Comparison of ENCODE assay signal across 23 cellular contexts in the genomic region with DNA sequence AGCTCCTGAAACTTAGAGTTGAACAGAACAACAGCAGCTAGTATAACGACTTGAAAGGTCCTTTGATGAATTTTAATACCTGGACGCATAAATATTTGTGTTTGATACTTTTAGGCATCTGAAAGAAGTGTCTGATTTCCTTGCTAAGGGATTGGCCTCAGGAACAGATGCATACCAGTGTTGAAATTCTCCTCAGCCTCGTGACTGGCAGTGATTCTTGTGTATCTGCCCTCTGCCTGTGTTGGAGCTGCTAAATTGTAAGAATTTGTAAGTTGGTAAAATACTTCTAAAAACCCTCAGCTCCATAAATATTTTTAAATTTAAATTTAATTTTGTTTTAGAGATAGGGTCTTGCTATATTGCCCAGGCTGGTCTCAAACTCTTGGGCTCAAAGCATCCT. TPM values are rescaled to one million over a fixed set of nuclear protein-coding genes. Genes with fewer than 3 reads are reported as not detected.
"Had no signal": no experiment of that assay in that cellular context is flagged by ENCODE, and none has a peak within 500 bp of the region (broad histone marks: within the 10 kb centered on the region; RNA-seq: fewer than 3 reads in every experiment).

No MANE protein-coding gene starts in this region.

- H3K27me3 ChIP-seq: cardiac muscle cell, gastroesophageal sphincter, heart left ventricle, left lung had no signal

- H3K27ac ChIP-seq: cardiac muscle cell, gastroesophageal sphincter, heart left ventricle, left lung had no signal

- H3K9me3 ChIP-seq: gastroesophageal sphincter, heart left ventricle, left lung had no signal

- H3K4me3 ChIP-seq: cardiac muscle cell, gastroesophageal sphincter, heart left ventricle, left lung had no signal

- ATAC-seq: effector memory CD8-positive, alpha-beta T cell; gastroesophageal sphincter; heart left ventricle; left lung; T-cell had no signal

- H3K36me3 ChIP-seq: cardiac muscle cell, gastroesophageal sphincter, heart left ventricle, left lung had no signal

- DNase-seq: activated CD4-positive, alpha-beta T cell treated with anti-CD3 and anti-CD28 coated beads, Interleukin-2, amount 50 U/mL, for 1 hour; activated CD8-positive, alpha-beta memory T cell treated with anti-CD3 and anti-CD28 coated beads, Interleukin-2, amount 50 U/mL, for 4 hours; activated naive CD4-positive, alpha-beta T cell treated with anti-CD3 and anti-CD28 coated beads for 36 hours; activated T-cell treated with anti-CD3 and anti-CD28 coated beads, Interleukin-2, amount 50 U/mL, for 4 hours; effector memory CD8-positive, alpha-beta T cell; heart left ventricle; left lung; midbrain; naive B cell; stimulated activated CD4-positive, alpha-beta T cell treated with anti-CD3 and anti-CD28 coated beads, Interleukin-2, amount 100 ng/mL, for 48 hours; T-cell had no signal

RNA-seq across cellular contexts. Expression of a gene that starts 22.4 kb away (rescaled TPM):
- total RNA-seq: activated naive CD4-positive, alpha-beta T cell treated with anti-CD3 and anti-CD28 coated beads for 36 hours; activated T-cell treated with anti-CD3 and anti-CD28 coated beads, Interleukin-2, amount 50 U/mL, for 4 hours; cardiac muscle cell; chondrocyte; gastroesophageal sphincter; heart left ventricle; kidney epithelial cell; left lung; lung microvascular endothelial cell; neural crest cell; omental fat pad; posterior vena cava; skeletal muscle tissue; T-cell; ureter had no signal
- polyA plus RNA-seq: adipose tissue, cardiac muscle cell, heart left ventricle, thymus had no signal

RNA-seq across cellular contexts. Expression of a gene that starts 31.1 kb away (rescaled TPM):
- total RNA-seq: activated naive CD4-positive, alpha-beta T cell treated with anti-CD3 and anti-CD28 coated beads for 36 hours; cardiac muscle cell; chondrocyte; gastroesophageal sphincter; heart left ventricle; kidney epithelial cell; left lung; lung microvascular endothelial cell; neural crest cell; omental fat pad; skeletal muscle tissue; T-cell; ureter had no signal
- polyA plus RNA-seq: cardiac muscle cell, heart left ventricle had no signal
